Comparison of ENCODE assay signal across 31 cellular contexts in the genomic region with DNA sequence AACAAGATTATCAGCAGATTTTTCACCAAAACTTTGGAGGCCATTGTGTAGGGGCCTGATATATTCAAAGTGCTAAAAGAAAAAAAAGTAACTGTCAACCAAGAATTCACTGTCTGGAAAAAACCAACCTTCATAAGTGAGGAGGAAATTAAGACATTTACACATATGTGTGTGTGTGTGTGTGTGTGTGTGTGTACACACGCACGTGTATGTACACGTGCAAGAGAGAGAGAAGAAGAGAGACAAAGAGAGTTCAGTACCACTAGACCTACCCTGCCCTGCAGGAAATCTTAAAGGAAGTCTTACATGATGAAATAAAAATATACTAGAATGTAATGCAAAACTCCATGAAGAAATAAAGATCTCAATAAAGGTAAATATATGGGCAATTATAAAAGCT.
"Had no signal": no experiment of that assay in that cellular context is flagged by ENCODE, and none has a peak within 500 bp of the region (broad histone marks: within the 10 kb centered on the region; RNA-seq: fewer than 3 reads in every experiment).

No MANE protein-coding gene starts in this region.

- H3K9me3 Mint-ChIP-seq: nephron, neural progenitor cell, type B pancreatic cell had no signal

- H3K27ac ChIP-seq: neural progenitor cell, ovary, parathyroid adenoma, psoas muscle, skin epidermis, spleen, suprapubic skin, testis, tibial artery, transverse colon, upper lobe of right lung, uterus had no signal

- H3K4me2 ChIP-seq: neural progenitor cell, smooth muscle cell had no signal

- DNase-seq: natural killer cell; occipital lobe; ovary; posterior cingulate gyrus; psoas muscle; right cardiac atrium; spleen; stimulated activated CD4-positive, alpha-beta T cell treated with anti-CD3 and anti-CD28 coated beads, Interleukin-12 subunit alpha, Interleukin-12 subunit beta, amount 100 ng/mL, for 4 hours; stimulated activated CD4-positive, alpha-beta T cell treated with anti-CD3 and anti-CD28 coated beads, Interleukin-1b, Interleukin-23, amount 100 ng/mL, for 48 hours; stimulated activated CD4-positive, alpha-beta T cell treated with anti-CD3 and anti-CD28 coated beads, Interleukin-4, amount 100 ng/mL, for 1 hour; stimulated activated CD4-positive, alpha-beta T cell treated with anti-CD3 and anti-CD28 coated beads, Interleukin-4, amount 100 ng/mL, for 4 hours; stimulated activated CD8-positive, alpha-beta memory T cell treated with anti-CD3 and anti-CD28 coated beads, Interleukin-4, amount 100 ng/mL, for 48 hours; stimulated activated naive CD4-positive, alpha-beta T cell; stimulated activated naive CD8-positive, alpha-beta T cell treated with anti-CD3 and anti-CD28 coated beads, Interleukin-15, amount 100 ng/mL, for 72 hours; stimulated activated naive CD8-positive, alpha-beta T cell treated with anti-CD3 and anti-CD28 coated beads, Interleukin-15, Interleukin-2, amounts not matched to agents 100 U/mL and 50 U/mL, for 24 hours; substantia nigra; testis; tibial artery; transverse colon; upper lobe of right lung; uterus had no signal

- H3K4me1 ChIP-seq: neural progenitor cell, parathyroid adenoma, psoas muscle, spleen, suprapubic skin, testis, tibial artery, transverse colon, upper lobe of right lung, uterus had no signal

- H3K79me2 ChIP-seq: parathyroid adenoma had no signal

- ATAC-seq: natural killer cell; psoas muscle; right cardiac atrium; sciatic nerve; stimulated activated memory B cell treated with anti-CD40 and anti-IgM and Interleukin-4, amounts not matched to agents 10 μg/mL and 1 μg/mL and 100 μg/mL, for 72 hours; stimulated activated naive CD8-positive, alpha-beta T cell treated with anti-CD3 and anti-CD28 coated beads, Interleukin-15, amount 100 ng/mL, for 72 hours; stimulated activated naive CD8-positive, alpha-beta T cell treated with anti-CD3 and anti-CD28 coated beads, Interleukin-15, Interleukin-2, amounts not matched to agents 100 U/mL and 50 U/mL, for 24 hours; upper lobe of right lung had no signal

- H3K27me3 ChIP-seq: neural progenitor cell, ovary, spleen, suprapubic skin, testis, tibial artery, transverse colon, upper lobe of right lung, uterus had no signal

- H2AFZ ChIP-seq: neural progenitor cell, parathyroid adenoma had no signal

- H3K4me3 ChIP-seq: neural progenitor cell, ovary, psoas muscle, skin epidermis, smooth muscle cell, spleen, suprapubic skin, testis, tibial artery, transverse colon, upper lobe of right lung, uterus had no signal

- H3K36me3 ChIP-seq: neural progenitor cell, ovary, spleen, suprapubic skin, tibial artery, transverse colon, upper lobe of right lung, uterus had no signal

- H3K27ac Mint-ChIP-seq: natural killer cell; nephron; neural progenitor cell; progenitor cell of endocrine pancreas; stimulated activated memory B cell treated with anti-CD40 and anti-IgM and Interleukin-4, amounts not matched to agents 10 μg/mL and 1 μg/mL and 100 μg/mL, for 72 hours; stimulated activated naive CD8-positive, alpha-beta T cell treated with anti-CD3 and anti-CD28 coated beads, Interleukin-15, amount 100 ng/mL, for 72 hours; type B pancreatic cell had no signal

- H3K4me3 Mint-ChIP-seq: natural killer cell; nephron; neural progenitor cell; stimulated activated memory B cell treated with anti-CD40 and anti-IgM and Interleukin-4, amounts not matched to agents 10 μg/mL and 1 μg/mL and 100 μg/mL, for 72 hours; stimulated activated naive CD8-positive, alpha-beta T cell treated with anti-CD3 and anti-CD28 coated beads, Interleukin-15, amount 100 ng/mL, for 72 hours; type B pancreatic cell had no signal

- H3K36me3 Mint-ChIP-seq: neural progenitor cell; stimulated activated memory B cell treated with anti-CD40 and anti-IgM and Interleukin-4, amounts not matched to agents 10 μg/mL and 1 μg/mL and 100 μg/mL, for 72 hours; type B pancreatic cell had no signal

- H3K27me3 Mint-ChIP-seq: progenitor cell of endocrine pancreas; stimulated activated memory B cell treated with anti-CD40 and anti-IgM and Interleukin-4, amounts not matched to agents 10 μg/mL and 1 μg/mL and 100 μg/mL, for 72 hours; stimulated activated naive CD8-positive, alpha-beta T cell treated with anti-CD3 and anti-CD28 coated beads, Interleukin-15, amount 100 ng/mL, for 72 hours; type B pancreatic cell had no signal

- H3K4me1 Mint-ChIP-seq: natural killer cell; nephron; neural progenitor cell; stimulated activated memory B cell treated with anti-CD40 and anti-IgM and Interleukin-4, amounts not matched to agents 10 μg/mL and 1 μg/mL and 100 μg/mL, for 72 hours; stimulated activated naive CD8-positive, alpha-beta T cell treated with anti-CD3 and anti-CD28 coated beads, Interleukin-15, amount 100 ng/mL, for 72 hours had no signal
